ENCODE assay signal across 15 cellular contexts in genomic region chr11:96143016-96143670, GRCh38.
DNase-seq lines count a peak whose midpoint lies in the region; ATAC-seq, FAIRE-seq and TF ChIP-seq lines count a peak whose summit lies in the region.
"Had no signal": no experiment of that assay in that cellular context is flagged by ENCODE, and none has a peak within 500 bp of the region (broad histone marks: within the 10 kb centered on the region; RNA-seq: fewer than 3 reads in every experiment).

No MANE protein-coding gene starts in this region.

- 87% methylated on average over 7 of the region's 7 CpGs for WGBS in A549 (ENCODE audit: missing lambda C conversion rate)

- H4K20me1 ChIP-seq in endothelial cell of umbilical vein (replicated peaks; ENCODE audit: control insufficient read depth, extremely low read depth, insufficient read depth, low read length), result no peaks in the 10 kb centered on the region

- no peaks in the 10 kb centered on the region for H3K9me1 ChIP-seq in endothelial cell of umbilical vein (replicated peaks; ENCODE audit: control insufficient read depth, extremely low read depth, insufficient read depth, low read length)

- BruUV-seq in endothelial cell of umbilical vein (replicated peaks; lab: Mats Ljungman, UMichigan), result no TSS peak

- H3K9me3 Mint-ChIP-seq in mesothelial cell of epicardium, result no peaks in the 10 kb centered on the region
- no peaks in the 10 kb centered on the region for H3K9me3 Mint-ChIP-seq in activated CD4-positive, alpha-beta memory T cell treated with anti-CD3 and anti-CD28 coated beads for 36 hours

- H3K4me1 ChIP-seq in A549, result peaks cover 18% of the 10 kb centered on the region; the same call in 2 of the 3 replicates
- peaks cover 46% of the 10 kb centered on the region for H3K4me1 ChIP-seq in endothelial cell of umbilical vein (ENCODE audit: control insufficient read depth, extremely low read depth, insufficient read depth, low read length)

- no peak overlapping the region for H3K4me3 Mint-ChIP-seq in mesothelial cell of epicardium
- no peak overlapping the region for H3K4me3 Mint-ChIP-seq in activated CD4-positive, alpha-beta memory T cell treated with anti-CD3 and anti-CD28 coated beads for 36 hours

- H3K9ac ChIP-seq in endothelial cell of umbilical vein (replicated peaks; ENCODE audit: extremely low read depth, insufficient read depth, low read length), result no peak overlapping the region

- no peaks in the 10 kb centered on the region for H3K27me3 Mint-ChIP-seq in mesothelial cell of epicardium (ENCODE audit: low read depth)
- no peaks in the 10 kb centered on the region for H3K27me3 Mint-ChIP-seq in activated CD4-positive, alpha-beta memory T cell treated with anti-CD3 and anti-CD28 coated beads for 36 hours

- FAIRE-seq in A549 (lab: Jason Lieb, UNC), result no peak
- FAIRE-seq in endothelial cell of umbilical vein (lab: Jason Lieb, UNC), result no peak

- no peak for DNase-seq in A549 (ENCODE audit: low read depth in 1 of 2, low spot score in 1 of 2)
- DNase-seq in NCI-H69 (lab: John Stamatoyannopoulos, UW), result peak; percentile 82
- DNase-seq in endothelial cell of umbilical vein (ENCODE audit: low read depth, low spot score), result peak; percentile 56
- no peak for DNase-seq in mesothelial cell of epicardium (ENCODE audit: low spot score in 2 of 2, unreplicated experiment in 2 of 2)
- DNase-seq in activated CD4-positive, alpha-beta memory T cell treated with anti-CD3 and anti-CD28 coated beads for 36 hours, result no peak
- no peak for DNase-seq in activated CD4-positive, alpha-beta T cell treated with anti-CD3 and anti-CD28 coated beads, Interleukin-2, amount 50 U/mL, for 48 hours
- DNase-seq in activated CD4-positive, alpha-beta T cell treated with anti-CD3 and anti-CD28 coated beads for 4 hours, result no peak
- DNase-seq in MG63, result no peak
- DNase-seq: DMS153, head of caudate nucleus, left colon, NCI-H146, nucleus accumbens, SHP77 treated with DMSO at 0.1 percent for 48 hours, upper lobe of right lung had no signal

- CTCF ChIA-PET in A549 (lab: Yijun Ruan, JAX), result no interaction called here
- CTCF ChIA-PET in endothelial cell of umbilical vein (lab: Charles Lee), result interaction anchor here (0.8 to 4.5 kb wide), 5 partner anchors 9 to 200 kb away, joined by 3 to 20 read pairs (median 4); partner anchors contain the start of gene MAML2
- CTCF ChIA-PET in activated CD4-positive, alpha-beta memory T cell treated with anti-CD3 and anti-CD28 coated beads for 36 hours (lab: Charles Lee), result no interaction called here

- TF ChIP-seq POLR2A in A549 (IDR thresholded peaks at IDR 0.05; ENCODE audit: low read length) (no peak), endothelial cell of umbilical vein (IDR thresholded peaks at IDR 0.05; ENCODE audit: low read depth, low read length) (no peak)

- H3K4me1 Mint-ChIP-seq in mesothelial cell of epicardium, result peaks cover 54% of the 10 kb centered on the region
- peaks cover 55% of the 10 kb centered on the region for H3K4me1 Mint-ChIP-seq in activated CD4-positive, alpha-beta memory T cell treated with anti-CD3 and anti-CD28 coated beads for 36 hours (ENCODE audit: low read depth)

- intact Hi-C loops in endothelial cell of umbilical vein (cut with micrococcal nuclease), result no loop called here
- intact Hi-C loops in activated CD4-positive, alpha-beta memory T cell treated with anti-CD3 and anti-CD28 coated beads for 36 hours (cut with micrococcal nuclease), result no loop called here

- no peak for TF ChIP-seq CTCF in A549 (IDR thresholded peaks at IDR 0.05)
- TF ChIP-seq CTCF in endothelial cell of umbilical vein (IDR thresholded peaks at IDR 0.05; ENCODE audit: extremely low read depth in 1 of 2, insufficient read depth in 1 of 2, low read depth in 1 of 2, low read length in 2 of 2), result no peak
- no peak for TF ChIP-seq CTCF in mesothelial cell of epicardium (IDR thresholded peaks at IDR 0.05; ENCODE audit: unreplicated experiment)

- no peak for ATAC-seq in A549
- ATAC-seq: left colon, upper lobe of right lung had no signal

- dilution Hi-C loops in endothelial cell of umbilical vein (cut with MboI; ENCODE audit: extremely low pct_ligation_motif_present, low sequenced_read_pairs), result no loop called here

- H2AFZ ChIP-seq in endothelial cell of umbilical vein (ENCODE audit: low read depth, low read length), result no peak overlapping the region

- H3K4me3 ChIP-seq in A549, result no peak overlapping the region
- H3K4me3 ChIP-seq in endothelial cell of umbilical vein (replicated peaks in 1 of 3; ENCODE audit: insufficient read depth in 1 of 3, low read depth in 1 of 3, low read length in 3 of 3), result no peak overlapping the region
- no peak overlapping the region for H3K4me3 ChIP-seq in MG63
- H3K4me3 ChIP-seq: upper lobe of right lung had no signal

- peak overlapping the region; percentile 44 for H3K27ac Mint-ChIP-seq in mesothelial cell of epicardium
- H3K27ac Mint-ChIP-seq in activated CD4-positive, alpha-beta memory T cell treated with anti-CD3 and anti-CD28 coated beads for 36 hours, result no peak overlapping the region

- H3K79me2 ChIP-seq in endothelial cell of umbilical vein (ENCODE audit: control insufficient read depth, insufficient read depth, low read length), result no peaks in the 10 kb centered on the region

- TF ChIP-seq EP300 in A549 (IDR thresholded peaks at IDR 0.05), result no peak

- POLR2A ChIA-PET in A549 (lab: Yijun Ruan, JAX), result no interaction called here
- POLR2A ChIA-PET in endothelial cell of umbilical vein (lab: Charles Lee), result no interaction called here
- POLR2A ChIA-PET in activated CD4-positive, alpha-beta memory T cell treated with anti-CD3 and anti-CD28 coated beads for 36 hours (lab: Charles Lee), result no interaction called here

- no peaks in the 10 kb centered on the region for H3K36me3 Mint-ChIP-seq in mesothelial cell of epicardium
- peaks cover 9% of the 10 kb centered on the region for H3K36me3 Mint-ChIP-seq in activated CD4-positive, alpha-beta memory T cell treated with anti-CD3 and anti-CD28 coated beads for 36 hours

- H3K27me3 ChIP-seq in endothelial cell of umbilical vein (ENCODE audit: control insufficient read depth in 2 of 2, insufficient read depth in 2 of 2, low read length in 2 of 2), result no peaks in the 10 kb centered on the region
- no peaks in the 10 kb centered on the region for H3K27me3 ChIP-seq in MG63
- H3K27me3 ChIP-seq: upper lobe of right lung had no signal

- no peaks in the 10 kb centered on the region for H3K36me3 ChIP-seq in endothelial cell of umbilical vein (ENCODE audit: control insufficient read depth in 2 of 2, extremely low read depth in 1 of 2, insufficient read depth in 2 of 2, low read length in 2 of 2)
- no peaks in the 10 kb centered on the region for H3K36me3 ChIP-seq in MG63
- H3K36me3 ChIP-seq: upper lobe of right lung had no signal

- H3K9me3 ChIP-seq in A549 (no peaks in the 10 kb centered on the region), endothelial cell of umbilical vein (replicated peaks; ENCODE audit: control insufficient read depth, insufficient read depth, low read length) (no peaks in the 10 kb centered on the region), MG63 (no peaks in the 10 kb centered on the region)
- H3K9me3 ChIP-seq: upper lobe of right lung had no signal

- H3K27ac ChIP-seq in A549, result no peak overlapping the region
- H3K27ac ChIP-seq in endothelial cell of umbilical vein (ENCODE audit: insufficient read depth, low read depth, low read length), result no peak overlapping the region
- H3K27ac ChIP-seq: upper lobe of right lung had no signal

- TF ChIP-seq RAD21 in A549 (conservative IDR thresholded peaks at IDR 0.05 in 1 of 2, IDR thresholded peaks at IDR 0.05 in 1 of 2), result no peak

- H3K4me2 ChIP-seq in A549 (no peak overlapping the region), endothelial cell of umbilical vein (ENCODE audit: insufficient read depth, low read length) (peak overlapping the region; percentile 8)

TF ChIP-seq in A549, 52 proteins besides CTCF, POLR2A, EP300 and RAD21:
- TF ChIP-seq CEBPB (IDR thresholded peaks at IDR 0.05) (no peak), ZC3H11A (IDR thresholded peaks at IDR 0.05) (no peak), BHLHE40 (IDR thresholded peaks at IDR 0.05; ENCODE audit: low read depth, low read length) (no peak), JUNB (IDR thresholded peaks at IDR 0.05) (no peak), MAFK (IDR thresholded peaks at IDR 0.05; ENCODE audit: partially characterized antibody) (peak; percentile 69), HEYL (CRISPR knock-in tag; IDR thresholded peaks at IDR 0.05) (no peak), SMC3 (IDR thresholded peaks at IDR 0.05) (no peak)
TF ChIP-seq in A549: peak in this region for 1.

TF ChIP-seq in endothelial cell of umbilical vein, 7 proteins besides CTCF, POLR2A, EP300 and RAD21:
- TF ChIP-seq POLR2AphosphoS5 (IDR thresholded peaks at IDR 0.05; ENCODE audit: insufficient read depth, low read depth, low read length), result no peak
- TF ChIP-seq MYC (IDR thresholded peaks at IDR 0.05; ENCODE audit: low read depth, low read length), result no peak
- no peak for TF ChIP-seq EZH2 (IDR thresholded peaks at IDR 0.05; ENCODE audit: borderline replicate concordance, low read depth, low read length, severe bottlenecking)
- no peak for TF ChIP-seq FOS (IDR thresholded peaks at IDR 0.05; ENCODE audit: borderline replicate concordance, insufficient read depth, low read length)
- no peak for TF ChIP-seq JUN (IDR thresholded peaks at IDR 0.05; ENCODE audit: borderline replicate concordance, insufficient read depth, insufficient read length, low read depth)
- no peak for TF ChIP-seq MAX (IDR thresholded peaks at IDR 0.05; ENCODE audit: insufficient read depth, insufficient read length)
- TF ChIP-seq GATA2 (IDR thresholded peaks at IDR 0.05; ENCODE audit: insufficient read depth, insufficient read length, low read depth, low read length), result no peak

Comparison
In these comparisons a context has a peak if more than half of its experiments do, and no peak if none do; other contexts are left out.
1. DNase-seq: peak in NCI-H69 (single experiment) and endothelial cell of umbilical vein (single experiment); none in A549 (0 of 2), mesothelial cell of epicardium (0 of 2), activated CD4-positive, alpha-beta memory T cell treated with anti-CD3 and anti-CD28 coated beads for 36 hours (single experiment), activated CD4-positive, alpha-beta T cell treated with anti-CD3 and anti-CD28 coated beads, Interleukin-2, amount 50 U/mL, for 48 hours (0 of 2), activated CD4-positive, alpha-beta T cell treated with anti-CD3 and anti-CD28 coated beads for 4 hours (0 of 2) and MG63 (single experiment).